In the genomic region with DNA sequence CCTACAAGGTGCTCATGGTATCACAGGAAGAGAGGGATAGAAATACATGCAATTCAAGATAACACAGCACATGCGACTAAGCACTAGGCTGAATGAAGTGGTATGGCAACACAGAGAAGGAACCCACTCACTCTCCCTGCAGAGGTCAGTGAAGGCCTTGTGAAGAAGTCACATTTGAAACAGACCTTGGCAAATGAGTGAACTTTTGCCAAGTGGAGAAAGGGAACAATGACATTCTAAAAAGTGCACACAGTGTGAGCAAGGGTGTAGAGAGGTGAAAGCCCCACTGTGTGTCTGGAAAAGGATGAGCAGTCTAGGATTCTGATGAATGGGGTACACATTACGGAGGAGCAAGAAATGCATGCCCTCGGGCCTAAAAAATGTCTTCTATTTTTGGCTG, we compare ENCODE assay signal across 8 cellular contexts. TPM values are rescaled to one million over a fixed set of nuclear protein-coding genes. Genes with fewer than 3 reads are reported as not detected.
DNase-seq lines count a peak whose midpoint lies in the region; ATAC-seq and TF ChIP-seq lines count a peak whose summit lies in the region.

No MANE protein-coding gene starts in this region.

- H3K27ac ChIP-seq in esophagus (ENCODE audit: low read depth in 2 of 2, low read length in 1 of 2) (peak overlapping the region; percentile 25 to 59), psoas muscle (peak overlapping the region; percentile 60)

- H3K4me1 ChIP-seq in esophagus (ENCODE audit: control insufficient read depth in 2 of 2, insufficient read depth in 2 of 2, low read length in 1 of 2) (no peaks in the 10 kb centered on the region), psoas muscle (peaks cover 38% of the 10 kb centered on the region)

- peak; percentile 24 for TF ChIP-seq CTCF in psoas muscle (IDR thresholded peaks at IDR 0.05)

- intact Hi-C loops in Right ventricle myocardium inferior (cut with DNase I) (no loop called here), cardiac septum (cut with DNase I) (no loop called here), psoas muscle (cut with DNase I) (no loop called here)

- DNase-seq in Right ventricle myocardium inferior (ENCODE audit: missing footprints), result no peak
- DNase-seq in cardiac septum (ENCODE audit: low spot score), result no peak
- DNase-seq in RPMI7951 (ENCODE audit: low read depth), result peak; percentile 72
- no peak for DNase-seq in psoas muscle
- no peak for DNase-seq in MG63
- DNase-seq in NCI-H2081 treated with DMSO at 0.1 percent for 48 hours (lab: John Stamatoyannopoulos, UW), result no peak

- H3K9me3 ChIP-seq in esophagus (ENCODE audit: control insufficient read depth in 2 of 2, insufficient read depth in 1 of 2, low read depth in 1 of 2, low read length in 1 of 2) (no peaks in the 10 kb centered on the region), psoas muscle (no peaks in the 10 kb centered on the region), MG63 (no peaks in the 10 kb centered on the region)

- WGBS in esophagus, 2 donors, result 45 to 61% methylated on average over 3 of the region's 3 CpGs
- 33 to 47% (median 43%) methylated on average over 3 of the region's 3 CpGs for WGBS in psoas muscle, 3 donors

- H3K4me3 ChIP-seq in esophagus (ENCODE audit: low read depth in 1 of 2, low read length in 2 of 2) (no peak overlapping the region), psoas muscle (no peak overlapping the region), MG63 (no peak overlapping the region)

- peaks cover 0 to 2% of the 10 kb centered on the region in 2 donors for H3K36me3 ChIP-seq in esophagus (ENCODE audit: control insufficient read depth in 2 of 2, insufficient read depth in 2 of 2, low read length in 1 of 2)
- no peaks in the 10 kb centered on the region for H3K36me3 ChIP-seq in psoas muscle (ENCODE audit: insufficient read depth in 1 of 2, low read depth in 1 of 2)
- peaks cover 39% of the 10 kb centered on the region for H3K36me3 ChIP-seq in MG63

- H3K27me3 ChIP-seq in esophagus (ENCODE audit: control insufficient read depth in 1 of 2, insufficient read depth in 2 of 2, low read length in 2 of 2) (no peaks in the 10 kb centered on the region), psoas muscle (ENCODE audit: insufficient read depth in 3 of 3, low read length in 2 of 3) (no peaks in the 10 kb centered on the region), MG63 (no peaks in the 10 kb centered on the region)

- ATAC-seq in Right ventricle myocardium inferior (peak; percentile 23), psoas muscle (peak; percentile 19 to 55 (median 51)), HG03439 (IDR thresholded peaks at IDR 0.05; ENCODE audit: unreplicated experiment) (no peak)

RNA-seq across cellular contexts. Expression of a gene that starts 23.3 kb away (rescaled TPM):
- 25.3 TPM for total RNA-seq in Right ventricle myocardium inferior
- total RNA-seq in cardiac septum, result 34.4 TPM
- 5.4 and 7.3 TPM in 2 replicates for total RNA-seq in RPMI7951 (2014; rRNA removed; shearing (Covaris generic))
- 1 to 10 TPM; 3.0 to 3.4 TPM for polyA plus RNA-seq in esophagus
- 10 to 100 TPM in 2 of 4 donors, 1 to 10 TPM in 2; 5.4 to 13.5 (median 11.1) TPM for total RNA-seq in psoas muscle
- polyA plus RNA-seq in psoas muscle, result 1 to 10 TPM; 1.1 to 2.7 (median 2.4) TPM
- 6.0 and 7.2 TPM in 2 replicates for total RNA-seq in MG63 (2014; rRNA removed; shearing (Covaris generic); ENCODE audit: low replicate concordance)
